Comparison of ENCODE assay signal across 18 cellular contexts in genomic region chr18:11866329-11866728, GRCh38. TPM values are rescaled to one million over a fixed set of nuclear protein-coding genes. Genes with fewer than 3 reads are reported as not detected.
DNase-seq lines count a peak whose midpoint lies in the region; ATAC-seq, FAIRE-seq and TF ChIP-seq lines count a peak whose summit lies in the region.
"Had no signal": no experiment of that assay in that cellular context is flagged by ENCODE, and none has a peak within 500 bp of the region (broad histone marks: within the 10 kb centered on the region; RNA-seq: fewer than 3 reads in every experiment).

No MANE protein-coding gene starts in this region.

- TF ChIP-seq CTCF in A549 (IDR thresholded peaks at IDR 0.05) (no peak), endodermal cell (conservative IDR thresholded peaks at IDR 0.05) (no peak)

- H3K27ac ChIP-seq in A549 = peak overlapping the region; percentile 42 to 50; a peak in 2 of 6 replicates
- H3K27ac ChIP-seq in endodermal cell (ENCODE audit: low read depth, low read length) = no peak overlapping the region
- H3K27ac ChIP-seq: HL-60 had no signal

- no peak for TF ChIP-seq POLR2A in A549 (IDR thresholded peaks at IDR 0.05; ENCODE audit: low read length)

- H3K9ac ChIP-seq in endodermal cell (ENCODE audit: extremely low read depth, low read length, poor library complexity, severe bottlenecking) = no peak overlapping the region

- 89% methylated on average over 10 of the region's 10 CpGs for WGBS in A549 (ENCODE audit: missing lambda C conversion rate)
- 90 to 92% methylated on average over 10 of the region's 10 CpGs for WGBS in endodermal cell (ENCODE audit: insufficient coverage in 1 of 2, insufficient read length in 1 of 2), 2 experiments

- H3K27ac Mint-ChIP-seq in endodermal cell = peak overlapping the region; percentile 36
- H3K27ac Mint-ChIP-seq in stimulated activated naive B cell treated with anti-CD40 and anti-IgM and Interleukin-4, amounts not matched to agents 10 μg/mL and 1 μg/mL and 100 μg/mL, for 72 hours = peak overlapping the region; percentile 37
- H3K27ac Mint-ChIP-seq in activated naive CD8-positive, alpha-beta T cell treated with anti-CD3 and anti-CD28 coated beads, Interleukin-2, amount 50 U/mL, for 24 hours = no peak overlapping the region
- H3K27ac Mint-ChIP-seq: CD14-positive monocyte; CD8-positive, alpha-beta T cell; HFFc6 had no signal

- no peak overlapping the region for H3K4me3 Mint-ChIP-seq in endodermal cell
- H3K4me3 Mint-ChIP-seq in stimulated activated naive B cell treated with anti-CD40 and anti-IgM and Interleukin-4, amounts not matched to agents 10 μg/mL and 1 μg/mL and 100 μg/mL, for 72 hours = no peak overlapping the region
- no peak overlapping the region for H3K4me3 Mint-ChIP-seq in activated naive CD8-positive, alpha-beta T cell treated with anti-CD3 and anti-CD28 coated beads, Interleukin-2, amount 50 U/mL, for 24 hours
- H3K4me3 Mint-ChIP-seq: CD14-positive monocyte; CD8-positive, alpha-beta T cell; HFFc6 had no signal

- CTCF ChIA-PET in A549 (lab: Yijun Ruan, JAX) = interaction anchor here (0.7 to 0.9 kb wide), 2 partner anchors 133 kb away, joined by 3 read pairs; no protein-coding TSS in a partner anchor

- no peaks in the 10 kb centered on the region for H3K9me3 Mint-ChIP-seq in endodermal cell
- no peaks in the 10 kb centered on the region for H3K9me3 Mint-ChIP-seq in stimulated activated naive B cell treated with anti-CD40 and anti-IgM and Interleukin-4, amounts not matched to agents 10 μg/mL and 1 μg/mL and 100 μg/mL, for 72 hours
- no peaks in the 10 kb centered on the region for H3K9me3 Mint-ChIP-seq in activated naive CD8-positive, alpha-beta T cell treated with anti-CD3 and anti-CD28 coated beads, Interleukin-2, amount 50 U/mL, for 24 hours
- H3K9me3 Mint-ChIP-seq: CD8-positive, alpha-beta T cell; HFFc6 had no signal

- ATAC-seq in A549 = no peak
- ATAC-seq in stimulated activated naive B cell treated with anti-CD40 and anti-IgM and Interleukin-4, amounts not matched to agents 10 μg/mL and 1 μg/mL and 100 μg/mL, for 72 hours (replicated peaks) = no peak
- ATAC-seq in activated naive CD8-positive, alpha-beta T cell treated with anti-CD3 and anti-CD28 coated beads, Interleukin-2, amount 50 U/mL, for 24 hours = no peak
- ATAC-seq: CD8-positive, alpha-beta T cell had no signal

- TF ChIP-seq RAD21 in A549 (conservative IDR thresholded peaks at IDR 0.05 in 1 of 2, IDR thresholded peaks at IDR 0.05 in 1 of 2) = no peak

- H3K4me2 ChIP-seq in A549 = no peak overlapping the region

- H3K27me3 ChIP-seq in endodermal cell (ENCODE audit: control insufficient read depth, insufficient read depth, low read length, poor library complexity, severe bottlenecking) = no peaks in the 10 kb centered on the region

- no peak for FAIRE-seq in A549 (lab: Jason Lieb, UNC)
- FAIRE-seq: A204.1, GM19239 had no signal

- H3K4me1 ChIP-seq in A549 (peaks cover 11% of the 10 kb centered on the region), endodermal cell (ENCODE audit: control insufficient read depth, insufficient read depth, low read length) (no peaks in the 10 kb centered on the region)

- H3K27me3 Mint-ChIP-seq in endodermal cell (ENCODE audit: insufficient read depth) = no peaks in the 10 kb centered on the region
- H3K27me3 Mint-ChIP-seq in stimulated activated naive B cell treated with anti-CD40 and anti-IgM and Interleukin-4, amounts not matched to agents 10 μg/mL and 1 μg/mL and 100 μg/mL, for 72 hours = peaks cover 2 to 12% of the 10 kb centered on the region in 2 donors
- H3K27me3 Mint-ChIP-seq in activated naive CD8-positive, alpha-beta T cell treated with anti-CD3 and anti-CD28 coated beads, Interleukin-2, amount 50 U/mL, for 24 hours = peaks cover 5% of the 10 kb centered on the region

- POLR2A ChIA-PET in A549 (lab: Yijun Ruan, JAX) = no interaction called here

- H3K4me1 Mint-ChIP-seq in endodermal cell = no peaks in the 10 kb centered on the region
- peaks cover 3 to 9% of the 10 kb centered on the region in 2 donors for H3K4me1 Mint-ChIP-seq in stimulated activated naive B cell treated with anti-CD40 and anti-IgM and Interleukin-4, amounts not matched to agents 10 μg/mL and 1 μg/mL and 100 μg/mL, for 72 hours
- H3K4me1 Mint-ChIP-seq in activated naive CD8-positive, alpha-beta T cell treated with anti-CD3 and anti-CD28 coated beads, Interleukin-2, amount 50 U/mL, for 24 hours = peaks cover 3% of the 10 kb centered on the region
- H3K4me1 Mint-ChIP-seq: CD14-positive monocyte had no signal

- TF ChIP-seq EP300 in A549 (IDR thresholded peaks at IDR 0.05) = no peak

- H3K36me3 ChIP-seq in endodermal cell (ENCODE audit: control insufficient read depth, insufficient read depth, low read length) = peaks cover 31% of the 10 kb centered on the region

- peaks cover 45% of the 10 kb centered on the region for H3K36me3 Mint-ChIP-seq in endodermal cell (ENCODE audit: low read depth)
- no peaks in the 10 kb centered on the region for H3K36me3 Mint-ChIP-seq in stimulated activated naive B cell treated with anti-CD40 and anti-IgM and Interleukin-4, amounts not matched to agents 10 μg/mL and 1 μg/mL and 100 μg/mL, for 72 hours
- no peaks in the 10 kb centered on the region for H3K36me3 Mint-ChIP-seq in activated naive CD8-positive, alpha-beta T cell treated with anti-CD3 and anti-CD28 coated beads, Interleukin-2, amount 50 U/mL, for 24 hours (ENCODE audit: low read depth)
- H3K36me3 Mint-ChIP-seq: CD14-positive monocyte; CD8-positive, alpha-beta T cell had no signal

- no peaks in the 10 kb centered on the region for H3K9me3 ChIP-seq in A549
- H3K9me3 ChIP-seq in endodermal cell (ENCODE audit: control insufficient read depth, low read length) = no peaks in the 10 kb centered on the region

- H3K4me3 ChIP-seq in A549 = no peak overlapping the region
- H3K4me3 ChIP-seq in endodermal cell (ENCODE audit: low read length) = no peak overlapping the region

- DNase-seq in A549 (ENCODE audit: low read depth in 1 of 2, low spot score in 1 of 2) (no peak), SK-N-DZ (ENCODE audit: low spot score) (peak; percentile 21), endodermal cell (peak; percentile 35)
- DNase-seq in stimulated activated naive B cell treated with anti-CD40 and anti-IgM and Interleukin-4, amounts not matched to agents 10 μg/mL and 1 μg/mL and 100 μg/mL, for 72 hours = no peak
- DNase-seq in stimulated activated CD4-positive, alpha-beta T cell treated with anti-CD3 and anti-CD28 coated beads, Interleukin-1b, Interleukin-23, amount 100 ng/mL, for 48 hours = no peak
- DNase-seq in activated naive CD8-positive, alpha-beta T cell treated with anti-CD3 and anti-CD28 coated beads, Interleukin-2, amount 50 U/mL, for 24 hours = no peak
- DNase-seq in central memory CD4-positive, alpha-beta T cell = no peak
- DNase-seq: CD8-positive, alpha-beta T cell; COR-L47; DND-41; GDM1; GOT3; HCEC 1CT; HFFc6 had no signal

TF ChIP-seq in A549, 52 proteins besides CTCF, POLR2A, EP300 and RAD21:
- TF ChIP-seq FOSL2 (IDR thresholded peaks at IDR 0.05) (no peak), FOSL2 (CRISPR knock-in tag; IDR thresholded peaks at IDR 0.05) (no peak), FOSB (CRISPR knock-in tag; IDR thresholded peaks at IDR 0.05) (no peak), JUN (IDR thresholded peaks at IDR 0.05) (no peak)
- TF ChIP-seq, protein P1, sequence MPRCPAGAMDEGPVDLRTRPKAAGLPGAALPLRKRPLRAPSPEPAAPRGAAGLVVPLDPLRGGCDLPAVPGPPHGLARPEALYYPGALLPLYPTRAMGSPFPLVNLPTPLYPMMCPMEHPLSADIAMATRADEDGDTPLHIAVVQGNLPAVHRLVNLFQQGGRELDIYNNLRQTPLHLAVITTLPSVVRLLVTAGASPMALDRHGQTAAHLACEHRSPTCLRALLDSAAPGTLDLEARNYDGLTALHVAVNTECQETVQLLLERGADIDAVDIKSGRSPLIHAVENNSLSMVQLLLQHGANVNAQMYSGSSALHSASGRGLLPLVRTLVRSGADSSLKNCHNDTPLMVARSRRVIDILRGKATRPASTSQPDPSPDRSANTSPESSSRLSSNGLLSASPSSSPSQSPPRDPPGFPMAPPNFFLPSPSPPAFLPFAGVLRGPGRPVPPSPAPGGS (IDR thresholded peaks at IDR 0.05) = no peak

RNA-seq across cellular contexts. Expression of gene CHMP1B, which starts 15.1 kb away (rescaled TPM):
- polyA plus RNA-seq in A549 (2011; rRNA removed) = 53.0 and 60.8 TPM in 2 replicates
- polyA plus RNA-seq in A549 (2012; cell fraction: cytosol; rRNA removed) = 36.0 and 39.7 TPM in 2 replicates
- 18.5 and 36.3 TPM in 2 replicates for polyA plus RNA-seq in A549 (2012; cell fraction: nucleus; rRNA removed)
- polyA plus RNA-seq in A549 (2017; fragmentation: RNase III; extraction: RNeasy Plus Mini Kit Qiagen cat#74134 plus additional on column Dnase treatment) = 34.4 to 44.9 TPM (median 39.3 TPM) in 3 replicates
- polyA minus RNA-seq in A549 (2011; rRNA and poly(A)+ RNA removed) = 38.6 and 41.5 TPM in 2 replicates
- 47.5 and 47.8 TPM in 2 replicates for polyA plus RNA-seq in SK-N-DZ (2014; cell fraction: cytosol; rRNA removed)
- polyA plus RNA-seq in SK-N-DZ (2014; cell fraction: nucleus; rRNA removed) = 21.3 and 23.5 TPM in 2 replicates
- 10 to 100 TPM; 35.3 to 35.8 TPM for total RNA-seq in endodermal cell
- 37.6 TPM for polyA plus RNA-seq in endodermal cell (2013, experiment 1 of 2)
- 35.4 TPM for polyA plus RNA-seq in endodermal cell (2013, experiment 2 of 2)

RNA-seq across cellular contexts. Expression of gene MPPE1, which starts 41.8 kb away (rescaled TPM):
- polyA plus RNA-seq in A549 (2011; rRNA removed) = 23.2 and 26.4 TPM in 2 replicates
- polyA plus RNA-seq in A549 (2012; cell fraction: cytosol; rRNA removed) = 13.3 and 15.1 TPM in 2 replicates
- polyA plus RNA-seq in A549 (2012; cell fraction: nucleus; rRNA removed) = 29.2 and 33.9 TPM in 2 replicates
- polyA plus RNA-seq in A549 (2017; fragmentation: RNase III; extraction: RNeasy Plus Mini Kit Qiagen cat#74134 plus additional on column Dnase treatment) = 18.5 to 20.4 TPM (median 19.5 TPM) in 3 replicates
- 12.9 and 18.9 TPM in 2 replicates for polyA minus RNA-seq in A549 (2011; rRNA and poly(A)+ RNA removed)
- 15.1 and 16.8 TPM in 2 replicates for polyA plus RNA-seq in SK-N-DZ (2014; cell fraction: cytosol; rRNA removed)
- 39.0 and 48.1 TPM in 2 replicates for polyA plus RNA-seq in SK-N-DZ (2014; cell fraction: nucleus; rRNA removed)
- total RNA-seq in endodermal cell = 10 to 100 TPM; 27.3 to 33.5 TPM
- 19.5 TPM for polyA plus RNA-seq in endodermal cell (2013, experiment 1 of 2)
- polyA plus RNA-seq in endodermal cell (2013, experiment 2 of 2) = 14.6 TPM

Comparison
In these comparisons a context has a peak if more than half of its experiments do, and no peak if none do; other contexts are left out.
1. DNase-seq: peak in SK-N-DZ (single experiment) and endodermal cell (single experiment); none in A549 (0 of 2), stimulated activated naive B cell treated with anti-CD40 and anti-IgM and Interleukin-4, amounts not matched to agents 10 μg/mL and 1 μg/mL and 100 μg/mL, for 72 hours (single experiment), stimulated activated CD4-positive, alpha-beta T cell treated with anti-CD3 and anti-CD28 coated beads, Interleukin-1b, Interleukin-23, amount 100 ng/mL, for 48 hours (single experiment), activated naive CD8-positive, alpha-beta T cell treated with anti-CD3 and anti-CD28 coated beads, Interleukin-2, amount 50 U/mL, for 24 hours (single experiment) and central memory CD4-positive, alpha-beta T cell (single experiment).